26 cellular contexts compared by ENCODE assay signal in the genomic region with DNA sequence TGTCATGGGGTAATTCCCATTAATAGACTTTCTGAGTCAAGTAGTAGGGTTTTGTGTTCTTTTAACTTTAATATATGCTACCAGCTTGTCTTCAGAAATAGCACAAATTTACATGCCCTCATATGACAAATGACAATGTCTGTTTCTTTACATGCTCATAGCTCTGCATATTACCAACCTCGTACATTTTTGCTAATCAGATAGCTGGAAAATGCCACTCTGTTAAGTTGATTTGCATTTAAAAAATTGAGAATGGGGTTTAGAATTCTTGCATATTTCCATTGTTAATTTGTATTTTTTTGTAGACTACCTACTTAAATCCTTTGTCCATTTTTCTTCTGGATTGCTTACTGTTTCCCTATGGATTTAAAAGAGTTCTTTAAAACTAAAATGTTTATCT. TPM values are rescaled to one million over a fixed set of nuclear protein-coding genes. Genes with fewer than 3 reads are reported as not detected.
"Had no signal": no experiment of that assay in that cellular context is flagged by ENCODE, and none has a peak within 500 bp of the region (broad histone marks: within the 10 kb centered on the region; RNA-seq: fewer than 3 reads in every experiment).

No MANE protein-coding gene starts in this region.

- H3K9me3 ChIP-seq: colonic mucosa, esophagus muscularis mucosa, esophagus squamous epithelium, gastrocnemius medialis, gastroesophageal sphincter, heart left ventricle, heart right ventricle had no signal

- H3K36me3 ChIP-seq: colonic mucosa, esophagus muscularis mucosa, esophagus squamous epithelium, gastrocnemius medialis, gastroesophageal sphincter, heart left ventricle, heart right ventricle had no signal

- ATAC-seq: effector memory CD8-positive, alpha-beta T cell; esophagus mucosa; foreskin keratinocyte; gastrocnemius medialis; gastroesophageal sphincter; heart left ventricle; heart right ventricle had no signal

- DNase-seq: colonic mucosa; cortex of kidney; dermis blood vessel endothelial cell; dorsolateral prefrontal cortex; effector CD4-positive, alpha-beta T cell; effector CD8-positive, alpha-beta T cell; effector memory CD4-positive, alpha-beta T cell; effector memory CD8-positive, alpha-beta T cell; endodermal cell; erythroblast; esophagus squamous epithelium; foreskin fibroblast; foreskin keratinocyte; foreskin melanocyte; gastrocnemius medialis; glutamatergic neuron; heart left ventricle; heart right ventricle had no signal

- H3K4me3 ChIP-seq: colonic mucosa, coronary artery, dorsolateral prefrontal cortex, esophagus muscularis mucosa, esophagus squamous epithelium, gastrocnemius medialis, gastroesophageal sphincter, heart left ventricle, heart right ventricle had no signal

- H3K4me1 ChIP-seq: colonic mucosa, esophagus muscularis mucosa, esophagus squamous epithelium, gastrocnemius medialis, gastroesophageal sphincter, heart left ventricle, heart right ventricle had no signal

- H3K27me3 ChIP-seq: colonic mucosa, foreskin keratinocyte, gastrocnemius medialis had no signal

- H3K27ac ChIP-seq: colonic mucosa, coronary artery, dorsolateral prefrontal cortex, epithelial cell of prostate, esophagus muscularis mucosa, esophagus squamous epithelium, foreskin keratinocyte, gastrocnemius medialis, gastroesophageal sphincter, heart left ventricle, heart right ventricle had no signal

RNA-seq across cellular contexts. Expression of a gene that starts 9.3 kb away (rescaled TPM):
- polyA plus RNA-seq: endothelial cell of umbilical vein, esophagus, fibroblast of lung, foreskin keratinocyte, heart left ventricle, heart right ventricle had no signal

RNA-seq across cellular contexts. Expression of a gene that starts 31.2 kb away (rescaled TPM):
- polyA plus RNA-seq: endothelial cell of umbilical vein had no signal

RNA-seq across cellular contexts. Expression of a gene that starts 34.0 kb away (rescaled TPM):
- polyA plus RNA-seq: endothelial cell of umbilical vein, fibroblast of lung, foreskin keratinocyte, heart left ventricle, heart right ventricle had no signal
